Comparison of ENCODE assay signal across 18 cellular contexts in genomic region chr6:44826277-44826676, GRCh38.
DNase-seq lines count a peak whose midpoint lies in the region; ATAC-seq, FAIRE-seq and TF ChIP-seq lines count a peak whose summit lies in the region.
"Had no signal": no experiment of that assay in that cellular context is flagged by ENCODE, and none has a peak within 500 bp of the region (broad histone marks: within the 10 kb centered on the region; RNA-seq: fewer than 3 reads in every experiment).

No MANE protein-coding gene starts in this region.

- CTCF ChIA-PET in Panc1 (lab: Charles Lee), result no interaction called here

- no peaks in the 10 kb centered on the region for H3K36me3 ChIP-seq in Loucy (ENCODE audit: insufficient read depth, low read length)
- H3K36me3 ChIP-seq in Panc1 (ENCODE audit: control insufficient read depth, insufficient read depth, low read length), result no peaks in the 10 kb centered on the region
- no peaks in the 10 kb centered on the region for H3K36me3 ChIP-seq in endodermal cell (ENCODE audit: control insufficient read depth, insufficient read depth, low read length)
- peaks cover 0 to 2% of the 10 kb centered on the region in 2 donors for H3K36me3 ChIP-seq in aorta (ENCODE audit: control insufficient read depth in 1 of 2, insufficient read depth in 2 of 2, low read length in 1 of 2)
- H3K36me3 ChIP-seq: BLaER1 had no signal

- in situ Hi-C loops in Panc1 (cut with HindIII; ENCODE audit: low pct_unique_long_range_greater_than_20kb, low sequenced_read_pairs), result no loop called here

- H3K9ac ChIP-seq in Loucy (ENCODE audit: low read depth, low read length, poor library complexity, severe bottlenecking) (no peak overlapping the region), endodermal cell (ENCODE audit: extremely low read depth, low read length, poor library complexity, severe bottlenecking) (no peak overlapping the region)
- H3K9ac ChIP-seq: BLaER1 had no signal

- H3K4me1 ChIP-seq in Loucy (ENCODE audit: insufficient read depth, low read length, poor library complexity, severe bottlenecking) (peaks cover 32% of the 10 kb centered on the region), Panc1 (ENCODE audit: control insufficient read depth, insufficient read depth, low read length) (peaks cover 8% of the 10 kb centered on the region), endodermal cell (ENCODE audit: control insufficient read depth, insufficient read depth, low read length) (no peaks in the 10 kb centered on the region), aorta (ENCODE audit: control insufficient read depth in 1 of 2, insufficient read depth in 2 of 2, low read length in 2 of 2) (no peaks in the 10 kb centered on the region)

- H3K9me3 Mint-ChIP-seq in endodermal cell (no peaks in the 10 kb centered on the region), nephron (no peaks in the 10 kb centered on the region)
- H3K9me3 Mint-ChIP-seq: CD8-positive, alpha-beta memory T cell had no signal

- H3K4me2 ChIP-seq in Loucy (ENCODE audit: low read depth, low read length, poor library complexity, severe bottlenecking), result peak overlapping the region; percentile 50
- H3K4me2 ChIP-seq: BLaER1 had no signal

- H3K4me1 Mint-ChIP-seq in endodermal cell (peaks cover 15% of the 10 kb centered on the region), nephron (peaks cover 25% of the 10 kb centered on the region)

- no peaks in the 10 kb centered on the region for H3K9me2 ChIP-seq in Loucy (replicated peaks; ENCODE audit: low read depth, low read length)

- no peaks in the 10 kb centered on the region for H3K36me3 Mint-ChIP-seq in endodermal cell (ENCODE audit: low read depth)
- no peaks in the 10 kb centered on the region for H3K36me3 Mint-ChIP-seq in nephron (ENCODE audit: low read depth)

- ATAC-seq in Panc1, result peak; percentile 58; the same call in 1 of the 2 replicates
- ATAC-seq in aorta (ENCODE audit: low FRiP score), result no peak
- ATAC-seq: K562 had no signal

- intact Hi-C loops in Panc1 (cut with micrococcal nuclease; ENCODE audit: unreplicated experiment), result no loop called here
- intact Hi-C loops in aorta (cut with DNase I), result no loop called here

- H3K27me3 ChIP-seq in Loucy (ENCODE audit: insufficient read depth, low read length, poor library complexity, severe bottlenecking), result no peaks in the 10 kb centered on the region
- H3K27me3 ChIP-seq in Panc1 (ENCODE audit: control insufficient read depth, insufficient read depth, low read length), result no peaks in the 10 kb centered on the region
- H3K27me3 ChIP-seq in endodermal cell (ENCODE audit: control insufficient read depth, insufficient read depth, low read length, poor library complexity, severe bottlenecking), result no peaks in the 10 kb centered on the region
- no peaks in the 10 kb centered on the region for H3K27me3 ChIP-seq in aorta (ENCODE audit: control insufficient read depth in 1 of 2, insufficient read depth in 2 of 2, low read length in 1 of 2)
- H3K27me3 ChIP-seq: BLaER1 had no signal

- FAIRE-seq in D721Med (lab: Jason Lieb, UNC), result no peak
- FAIRE-seq: HTR-8/SVneo, K562 had no signal

- no peaks in the 10 kb centered on the region for H3F3A ChIP-seq in Loucy (ENCODE audit: low read depth)

- H3K4me3 ChIP-seq in Loucy (ENCODE audit: low read length, poor library complexity, severe bottlenecking) (no peak overlapping the region), Panc1 (ENCODE audit: low read depth in 2 of 2, low read length in 2 of 2) (no peak overlapping the region), endodermal cell (ENCODE audit: low read length) (no peak overlapping the region), aorta (ENCODE audit: low read length in 2 of 2) (no peak overlapping the region)
- H3K4me3 ChIP-seq: BLaER1, K562 had no signal

- POLR2A ChIA-PET in Panc1 (lab: Charles Lee), result no interaction called here

- H3K9me3 ChIP-seq in Loucy (ENCODE audit: insufficient read depth, low read depth, low read length) (no peaks in the 10 kb centered on the region), Panc1 (ENCODE audit: control insufficient read depth, insufficient read depth, low read depth, low read length) (no peaks in the 10 kb centered on the region), endodermal cell (ENCODE audit: control insufficient read depth, low read length) (no peaks in the 10 kb centered on the region), aorta (ENCODE audit: control insufficient read depth, low read length) (no peaks in the 10 kb centered on the region)
- H3K9me3 ChIP-seq: BLaER1 had no signal

- H3K27ac ChIP-seq in Panc1 (ENCODE audit: low read length), result peak overlapping the region; percentile 42; the same call in 1 of the 2 replicates
- H3K27ac ChIP-seq in endodermal cell (ENCODE audit: low read depth, low read length), result peak overlapping the region; percentile 8
- H3K27ac ChIP-seq in aorta (ENCODE audit: low read depth in 1 of 2, low read length in 2 of 2), result no peak overlapping the region
- H3K27ac ChIP-seq: BLaER1 had no signal

- 91 to 100% methylated on average over 1 of the region's 2 CpGs for whole genome bisulfite sequencing in endodermal cell (ENCODE audit: insufficient coverage in 1 of 2, insufficient read length in 1 of 2), 2 experiments
- 86 to 93% methylated on average over 2 of the region's 2 CpGs for WGBS in aorta, 2 donors

- DNase-seq in Panc1 (ENCODE audit: low read depth, low spot score) (no peak), endodermal cell (no peak), midbrain (lab: John Stamatoyannopoulos, UW) (no peak), D721Med (ENCODE audit: insufficient read length, low spot score) (no peak), SIG-M5 (lab: John Stamatoyannopoulos, UW) (no peak), aorta (no peak)
- DNase-seq: CD8-positive, alpha-beta memory T cell; COR-L47; DMS79 treated with DMSO at 0.1 percent for 48 hours; GF-D8; GOT3; H7; IMR-90 had no signal

- no peaks in the 10 kb centered on the region for H3K79me2 ChIP-seq in Loucy (ENCODE audit: insufficient read depth, low read length)

- H4K20me1 ChIP-seq in Loucy (ENCODE audit: insufficient read depth, low read length, poor library complexity, severe bottlenecking), result no peaks in the 10 kb centered on the region
- H4K20me1 ChIP-seq: BLaER1 had no signal

- H3K4me3 Mint-ChIP-seq in endodermal cell (no peak overlapping the region), nephron (no peak overlapping the region)
- H3K4me3 Mint-ChIP-seq: CD8-positive, alpha-beta memory T cell had no signal

- no TSS peak for BruUV-seq in Panc1 (replicated peaks; lab: Mats Ljungman, UMichigan)

- H2AFZ ChIP-seq in Loucy (ENCODE audit: low read length), result no peak overlapping the region

- H3K27ac Mint-ChIP-seq in endodermal cell, result no peak overlapping the region
- H3K27ac Mint-ChIP-seq in nephron, result peak overlapping the region; percentile 1 to 17 (median 5)

- no peaks in the 10 kb centered on the region for H3K27me3 Mint-ChIP-seq in endodermal cell (ENCODE audit: insufficient read depth)
- no peaks in the 10 kb centered on the region for H3K27me3 Mint-ChIP-seq in nephron (ENCODE audit: low read depth)
- H3K27me3 Mint-ChIP-seq: CD8-positive, alpha-beta memory T cell had no signal

- no peak for TF ChIP-seq CTCF in Loucy (conservative IDR thresholded peaks at IDR 0.05; ENCODE audit: low read length)
- no peak for TF ChIP-seq CTCF in Panc1 (IDR thresholded peaks at IDR 0.05)
- no peak for TF ChIP-seq CTCF in endodermal cell (conservative IDR thresholded peaks at IDR 0.05)
- no peak for TF ChIP-seq CTCF in nephron (IDR thresholded peaks at IDR 0.05; ENCODE audit: unreplicated experiment in 3 of 3)
- no peak for TF ChIP-seq CTCF in D721Med (IDR thresholded peaks at IDR 0.05; ENCODE audit: insufficient read depth, missing control alignments)

Comparison
In these comparisons a context has a peak if more than half of its experiments do, and no peak if none do; other contexts are left out.
1. H3K27ac ChIP-seq: peak in Panc1 (single experiment) and endodermal cell (single experiment); none in aorta (0 of 2).